In genomic region chr5:160199410-160199911, GRCh38 we compare ENCODE assay signal across 1 cellular context.
A peak's percentile ranks its signal among the peaks of the same experiment; 100 is the strongest.
TF ChIP-seq lines count a peak whose summit lies in the region.

No MANE protein-coding gene starts in this region.

TF ChIP-seq in HepG2, 621 proteins besides CTCF, POLR2A, EP300 and RAD21 (continued from another document):
- TF ChIP-seq ZNF687 (CRISPR knock-in tag; IDR thresholded peaks at IDR 0.05), result peak; percentile 65
- no peak for TF ChIP-seq ZNF34 (CRISPR knock-in tag; IDR thresholded peaks at IDR 0.05; ENCODE audit: borderline replicate concordance)
- TF ChIP-seq KDM2A (CRISPR knock-in tag; IDR thresholded peaks at IDR 0.05; ENCODE audit: borderline replicate concordance, low read depth), result peak; percentile 68; the same call in 1 of the 2 replicates
- peak; percentile 84 for TF ChIP-seq STAG1 (CRISPR knock-in tag; IDR thresholded peaks at IDR 0.05)
- no peak for TF ChIP-seq ZNF30 (CRISPR knock-in tag; IDR thresholded peaks at IDR 0.05)
- TF ChIP-seq XRCC5 (optimal IDR thresholded peaks at IDR 0.05; ENCODE audit: low read length), result peak; percentile 62
- TF ChIP-seq MAX (IDR thresholded peaks at IDR 0.05), result peak; percentile 23; the same call in 1 of the 2 replicates
- TF ChIP-seq ERF (CRISPR knock-in tag; IDR thresholded peaks at IDR 0.05), result peak; percentile 53; the same call in 1 of the 2 replicates
- TF ChIP-seq NFKB2 (CRISPR knock-in tag; IDR thresholded peaks at IDR 0.05; ENCODE audit: borderline replicate concordance), result peak; percentile 26; the same call in 1 of the 2 replicates
- TF ChIP-seq ELF3 (CRISPR knock-in tag; IDR thresholded peaks at IDR 0.05), result no peak
- peak; percentile 60 for TF ChIP-seq HNRNPK (IDR thresholded peaks at IDR 0.05; ENCODE audit: low read depth, low read length, poor library complexity, severe bottlenecking)
- TF ChIP-seq GABPB1 (CRISPR knock-in tag; IDR thresholded peaks at IDR 0.05), result peak; percentile 63; the same call in 1 of the 2 replicates
- TF ChIP-seq ZNF263 (CRISPR knock-in tag; IDR thresholded peaks at IDR 0.05), result no peak
- TF ChIP-seq SMC3 (IDR thresholded peaks at IDR 0.05; ENCODE audit: low read length), result peak; percentile 13; the same call in 1 of the 2 replicates
- TF ChIP-seq HDAC1 (CRISPR knock-in tag; IDR thresholded peaks at IDR 0.05), result 0 out of 2 replicates have a peak, but pooled peaks have one; percentile 11
- 0 out of 2 replicates have a peak, but pooled peaks have one; percentile 36 for TF ChIP-seq REPIN1 (CRISPR knock-in tag; IDR thresholded peaks at IDR 0.05; ENCODE audit: borderline replicate concordance, low read depth)
- TF ChIP-seq ARNT2 (CRISPR knock-in tag; IDR thresholded peaks at IDR 0.05; ENCODE audit: low read depth), result 0 out of 2 replicates have a peak, but pooled peaks have one; percentile 52
- TF ChIP-seq SALL1 (CRISPR knock-in tag; IDR thresholded peaks at IDR 0.05), result no peak
- TF ChIP-seq ZNF567 (CRISPR knock-in tag; IDR thresholded peaks at IDR 0.05; ENCODE audit: borderline replicate concordance), result 0 out of 2 replicates have a peak, but pooled peaks have one; percentile 19
- TF ChIP-seq ZNF547 (CRISPR knock-in tag; IDR thresholded peaks at IDR 0.05), result 0 out of 2 replicates have a peak, but pooled peaks have one; percentile 51
- no peak for TF ChIP-seq KDM3A (CRISPR knock-in tag; IDR thresholded peaks at IDR 0.05; ENCODE audit: low read depth)
- peak; percentile 73; the same call in 1 of the 2 replicates for TF ChIP-seq ZNF891 (CRISPR knock-in tag; IDR thresholded peaks at IDR 0.05)
- TF ChIP-seq MAZ (IDR thresholded peaks at IDR 0.05; ENCODE audit: borderline replicate concordance, low read depth, low read length), result peak; percentile 64; the same call in 1 of the 2 replicates
- peak; percentile 80 for TF ChIP-seq MAZ (CRISPR knock-in tag; IDR thresholded peaks at IDR 0.05; ENCODE audit: low read depth)
- TF ChIP-seq PATZ1 (CRISPR knock-in tag; IDR thresholded peaks at IDR 0.05), result peak; percentile 77
- peak in 1 of 2 experiments; percentile 46; a peak in 2 of 4 replicates for TF ChIP-seq HMGXB4 (CRISPR knock-in tag; IDR thresholded peaks at IDR 0.05; ENCODE audit: borderline replicate concordance in 1 of 2, low read depth in 1 of 2)
- no peak for TF ChIP-seq ZNF710 (CRISPR knock-in tag; IDR thresholded peaks at IDR 0.05; ENCODE audit: borderline replicate concordance)
- TF ChIP-seq HNRNPUL1 (IDR thresholded peaks at IDR 0.05; ENCODE audit: low read depth, low read length), result no peak
- no peak for TF ChIP-seq ZNF577 (CRISPR knock-in tag; IDR thresholded peaks at IDR 0.05; ENCODE audit: borderline replicate concordance, low read depth)
- TF ChIP-seq ZFP91 (CRISPR knock-in tag; IDR thresholded peaks at IDR 0.05; ENCODE audit: borderline replicate concordance), result peak; percentile 48; the same call in 1 of the 2 replicates
- no peak for TF ChIP-seq ZC3H4 (CRISPR knock-in tag; IDR thresholded peaks at IDR 0.05; ENCODE audit: borderline replicate concordance)
- TF ChIP-seq NFYC (CRISPR knock-in tag; IDR thresholded peaks at IDR 0.05), result no peak
- peak; percentile 39 for TF ChIP-seq YY1 (IDR thresholded peaks at IDR 0.05; ENCODE audit: insufficient read depth, insufficient replicate concordance, low read depth, low read length)
- peak; percentile 26; the same call in 1 of the 2 replicates for TF ChIP-seq KDM5B (CRISPR knock-in tag; IDR thresholded peaks at IDR 0.05; ENCODE audit: borderline replicate concordance)
